ENCODE assay signal across 19 cellular contexts in genomic region chr12:113831016-113831415, GRCh38.
A peak's percentile ranks its signal among the peaks of the same experiment; 100 is the strongest.
DNase-seq lines count a peak whose midpoint lies in the region; ATAC-seq, FAIRE-seq and TF ChIP-seq lines count a peak whose summit lies in the region.
"Had no signal": no experiment of that assay in that cellular context is flagged by ENCODE, and none has a peak within 500 bp of the region (broad histone marks: within the 10 kb centered on the region; RNA-seq: fewer than 3 reads in every experiment).

No MANE protein-coding gene starts in this region.

- H4K20me1 ChIP-seq in astrocyte (ENCODE audit: insufficient read depth, low read length): peaks cover 22% of the 10 kb centered on the region

- H3K4me3 ChIP-seq in HEK293 (ENCODE audit: low read depth, low read length): no peak overlapping the region
- H3K4me3 ChIP-seq in astrocyte (ENCODE audit: insufficient read depth, low read depth, low read length): no peak overlapping the region
- no peak overlapping the region for H3K4me3 ChIP-seq in foreskin fibroblast (ENCODE audit: low read depth in 1 of 2, low read length in 2 of 2)
- no peak overlapping the region for H3K4me3 ChIP-seq in skeletal muscle cell (ENCODE audit: low read depth, low read length)
- H3K4me3 ChIP-seq: cardiac muscle cell, transverse colon had no signal

- TF ChIP-seq CTCF in HEK293 (tag by site-specific recombination; IDR thresholded peaks at IDR 0.05) (no peak), astrocyte (IDR thresholded peaks at IDR 0.05; ENCODE audit: insufficient read depth, low read depth, low read length) (no peak), foreskin fibroblast (IDR thresholded peaks at IDR 0.05; ENCODE audit: low read depth, low read length) (no peak)

- H3K4me1 Mint-ChIP-seq in astrocyte (ENCODE audit: low read depth, unreplicated experiment): peaks cover 11% of the 10 kb centered on the region
- no peaks in the 10 kb centered on the region for H3K4me1 Mint-ChIP-seq in activated CD8-positive, alpha-beta T cell treated with anti-CD3 and anti-CD28 coated beads, Interleukin-2, amount 10 ng/mL, durations not matched to agents 7 days and 5 days (ENCODE audit: low read depth)

- POLR2A ChIA-PET in HEK293 (lab: Yijun Ruan, JAX): no interaction called here
- POLR2A ChIA-PET in activated CD8-positive, alpha-beta T cell treated with anti-CD3 and anti-CD28 coated beads, Interleukin-2, amount 10 ng/mL, durations not matched to agents 7 days and 5 days (lab: Charles Lee): no interaction called here

- CTCF ChIA-PET in HEK293 (lab: Yijun Ruan, JAX): interaction anchor here (0.7 kb wide), 1 partner anchor 10 kb away, joined by 4 read pairs; no protein-coding TSS in a partner anchor
- CTCF ChIA-PET in activated CD8-positive, alpha-beta T cell treated with anti-CD3 and anti-CD28 coated beads, Interleukin-2, amount 10 ng/mL, durations not matched to agents 7 days and 5 days (lab: Charles Lee): no interaction called here

- peaks cover 5% of the 10 kb centered on the region; the same call in 1 of the 2 replicates for H3K4me1 ChIP-seq in HEK293 (ENCODE audit: control insufficient read depth, insufficient read depth, low read length)
- peaks cover 9% of the 10 kb centered on the region for H3K4me1 ChIP-seq in astrocyte (ENCODE audit: insufficient read depth, low read length)
- H3K4me1 ChIP-seq: transverse colon had no signal

- H3K9ac ChIP-seq in astrocyte (ENCODE audit: low read length): no peak overlapping the region

- H3K9me3 Mint-ChIP-seq in astrocyte (ENCODE audit: unreplicated experiment): no peaks in the 10 kb centered on the region
- no peaks in the 10 kb centered on the region for H3K9me3 Mint-ChIP-seq in activated CD8-positive, alpha-beta T cell treated with anti-CD3 and anti-CD28 coated beads, Interleukin-2, amount 10 ng/mL, durations not matched to agents 7 days and 5 days (ENCODE audit: insufficient read depth)
- H3K9me3 Mint-ChIP-seq: endodermal cell had no signal

- no peaks in the 10 kb centered on the region for H3K79me2 ChIP-seq in astrocyte (ENCODE audit: insufficient read depth, low read length)

- no peak overlapping the region for H3K4me3 Mint-ChIP-seq in astrocyte (ENCODE audit: unreplicated experiment)
- H3K4me3 Mint-ChIP-seq in activated CD8-positive, alpha-beta T cell treated with anti-CD3 and anti-CD28 coated beads, Interleukin-2, amount 10 ng/mL, durations not matched to agents 7 days and 5 days: no peak overlapping the region
- H3K4me3 Mint-ChIP-seq: endodermal cell had no signal

- H3K27me3 Mint-ChIP-seq in astrocyte (ENCODE audit: low read depth, unreplicated experiment): peaks cover 4% of the 10 kb centered on the region
- H3K27me3 Mint-ChIP-seq in activated CD8-positive, alpha-beta T cell treated with anti-CD3 and anti-CD28 coated beads, Interleukin-2, amount 10 ng/mL, durations not matched to agents 7 days and 5 days (ENCODE audit: low read depth): no peaks in the 10 kb centered on the region

- H3K9me3 ChIP-seq in HEK293 (ENCODE audit: control insufficient read depth, insufficient read depth, low read depth, low read length) (no peaks in the 10 kb centered on the region), astrocyte (ENCODE audit: insufficient read depth, low read depth, low read length) (no peaks in the 10 kb centered on the region)
- H3K9me3 ChIP-seq: transverse colon had no signal

- H3K27ac ChIP-seq in HEK293 (ENCODE audit: extremely low read depth, low read depth, low read length) (no peak overlapping the region), astrocyte (ENCODE audit: low read depth, low read length) (no peak overlapping the region)
- H3K27ac ChIP-seq: C4-2B, cardiac muscle cell, transverse colon, VCaP had no signal

- H3K36me3 ChIP-seq in HEK293 (ENCODE audit: control insufficient read depth in 2 of 2, insufficient read depth in 1 of 2, low read length in 2 of 2) (no peaks in the 10 kb centered on the region), astrocyte (ENCODE audit: insufficient read depth, low read length) (no peaks in the 10 kb centered on the region)
- H3K36me3 ChIP-seq: cardiac muscle cell, transverse colon had no signal

- no peak overlapping the region for H3K27ac Mint-ChIP-seq in astrocyte (ENCODE audit: unreplicated experiment)
- H3K27ac Mint-ChIP-seq in activated CD8-positive, alpha-beta T cell treated with anti-CD3 and anti-CD28 coated beads, Interleukin-2, amount 10 ng/mL, durations not matched to agents 7 days and 5 days: no peak overlapping the region

- DNase-seq in astrocyte (ENCODE audit: low read depth) (peak; percentile 69), foreskin fibroblast (peak; percentile 26 to 63), skeletal muscle cell (ENCODE audit: low read depth) (peak; percentile 31), DMS114 treated with DMSO at 0.1 percent for 48 hours (lab: John Stamatoyannopoulos, UW; ENCODE audit: unreplicated experiment) (no peak), NCI-H2029 (lab: John Stamatoyannopoulos, UW) (no peak)
- DNase-seq in activated CD8-positive, alpha-beta T cell treated with anti-CD3 and anti-CD28 coated beads, Interleukin-2, amount 10 ng/mL, durations not matched to agents 7 days and 5 days: no peak
- DNase-seq: activated gamma-delta T cell treated with Interleukin-2 at 50 U/mL for 16 hours; DND-41; endodermal cell; left cardiac atrium; NCI-H510A treated with DMSO at 0.1 percent for 48 hours; stimulated activated CD4-positive, alpha-beta T cell treated with anti-CD3 and anti-CD28 coated beads, Interleukin-4, amount 100 ng/mL, for 24 hours; transverse colon had no signal

- peak; percentile 13 for FAIRE-seq in astrocyte (lab: Jason Lieb, UNC)
- FAIRE-seq: GM12891 had no signal

- H3K27me3 ChIP-seq in astrocyte (ENCODE audit: insufficient read depth, low read length): no peaks in the 10 kb centered on the region
- H3K27me3 ChIP-seq: cardiac muscle cell, transverse colon had no signal

- peak overlapping the region; percentile 54 for H3K4me2 ChIP-seq in astrocyte (ENCODE audit: low read length)

- peaks cover 2% of the 10 kb centered on the region for H3K36me3 Mint-ChIP-seq in astrocyte (ENCODE audit: low read depth, unreplicated experiment)
- no peaks in the 10 kb centered on the region for H3K36me3 Mint-ChIP-seq in activated CD8-positive, alpha-beta T cell treated with anti-CD3 and anti-CD28 coated beads, Interleukin-2, amount 10 ng/mL, durations not matched to agents 7 days and 5 days (ENCODE audit: low read depth)

- ATAC-seq in activated CD8-positive, alpha-beta T cell treated with anti-CD3 and anti-CD28 coated beads, Interleukin-2, amount 10 ng/mL, durations not matched to agents 7 days and 5 days: no peak
- ATAC-seq in GM19455 (IDR thresholded peaks at IDR 0.05; ENCODE audit: unreplicated experiment): no peak
- ATAC-seq: left cardiac atrium had no signal

- no peak overlapping the region for H2AFZ ChIP-seq in astrocyte (ENCODE audit: low read depth, low read length)

TF ChIP-seq in HEK293, 187 proteins besides CTCF, POLR2A, EP300 and RAD21:
- TF ChIP-seq ZNF354C (tag by site-specific recombination; IDR thresholded peaks at IDR 0.05; ENCODE audit: borderline replicate concordance, low read depth) (no peak), ZNF449 (tag by site-specific recombination; IDR thresholded peaks at IDR 0.05) (peak; percentile 59; the same call in 1 of the 2 replicates)

Comparison
In these comparisons a context has a peak if more than half of its experiments do, and no peak if none do; other contexts are left out.
1. DNase-seq: peak in astrocyte (single experiment), foreskin fibroblast (2 of 2) and skeletal muscle cell (single experiment); none in DMS114 treated with DMSO at 0.1 percent for 48 hours (single experiment), activated CD8-positive, alpha-beta T cell treated with anti-CD3 and anti-CD28 coated beads, Interleukin-2, amount 10 ng/mL, durations not matched to agents 7 days and 5 days (single experiment) and NCI-H2029 (single experiment).